8 cellular contexts compared by ENCODE assay signal in the genomic region with DNA sequence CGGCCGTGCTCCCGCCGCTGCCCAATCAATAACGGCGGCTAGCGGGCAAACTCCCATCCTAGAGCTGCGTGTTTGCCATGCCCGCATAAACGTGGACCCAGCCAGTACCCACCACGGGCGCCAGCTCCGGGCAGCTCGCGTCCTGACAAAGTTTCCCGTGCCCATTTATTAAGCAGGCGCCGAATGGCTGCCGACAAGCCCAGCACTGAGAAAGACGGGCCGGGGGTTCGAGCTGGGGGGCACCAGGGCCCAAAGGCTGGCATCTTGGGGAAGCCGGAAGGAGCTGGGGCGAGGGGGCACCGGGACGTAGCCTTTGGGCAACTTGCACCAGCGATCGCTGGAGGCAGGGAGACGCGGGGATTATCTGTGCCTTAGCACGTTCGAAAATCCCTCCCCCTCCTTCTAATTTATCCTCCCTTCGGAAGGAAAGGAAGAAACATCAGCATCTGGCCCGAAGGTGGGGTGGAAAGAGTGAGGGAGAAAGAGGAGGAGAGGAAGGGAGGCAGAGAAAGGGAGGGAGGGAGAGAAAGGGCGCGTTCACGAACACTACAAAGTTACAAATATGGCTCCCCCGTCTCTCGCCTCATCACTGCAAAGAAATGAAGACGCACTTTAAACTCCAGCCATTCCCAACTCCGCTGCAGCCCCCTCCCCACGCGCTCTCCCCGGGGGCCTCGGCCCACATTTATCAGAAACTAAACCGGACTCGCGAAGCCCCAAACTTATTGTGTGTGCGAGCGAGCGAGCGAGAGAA. TPM values are rescaled to one million over a fixed set of nuclear protein-coding genes. Genes with fewer than 3 reads are reported as not detected.
DNase-seq lines count a peak whose midpoint lies in the region; ATAC-seq and TF ChIP-seq lines count a peak whose summit lies in the region.

No MANE protein-coding gene starts in this region.

- peaks cover 80% of the 10 kb centered on the region for H3K79me2 ChIP-seq in MM.1S (ENCODE audit: low read length)

- H3K36me3 Mint-ChIP-seq in activated B cell treated with CpG ODN at 0.5 μM for 24 hours (ENCODE audit: low read depth), result peaks cover 29% of the 10 kb centered on the region

- ATAC-seq in activated B cell treated with CpG ODN at 0.5 μM for 24 hours (ENCODE audit: low read depth), result no peak
- no peak for ATAC-seq in HG02571 (IDR thresholded peaks at IDR 0.05; ENCODE audit: unreplicated experiment)

- WGBS in liver, result under 1% methylated on average over 52 of the region's 52 CpGs

- no peaks in the 10 kb centered on the region for H3K9me2 ChIP-seq in MM.1S (replicated peaks; ENCODE audit: insufficient read depth, low read length)

- TF ChIP-seq RAD21 in liver (IDR thresholded peaks at IDR 0.05), result no peak

- POLR2A ChIA-PET in activated B cell treated with CpG ODN at 0.5 μM for 24 hours (lab: Charles Lee), result interaction anchor here (0.6 to 6.6 kb wide), 14 partner anchors 9 to 633 kb away, joined by 3 to 167 read pairs (median 6); a partner anchor contains a TSS

- peaks cover 42% of the 10 kb centered on the region for H3K4me1 Mint-ChIP-seq in activated B cell treated with CpG ODN at 0.5 μM for 24 hours

- DNase-seq in GM12865 (ENCODE audit: low read depth) (peak; percentile 51), MM.1S (peak; percentile 35), activated B cell treated with CpG ODN at 0.5 μM for 24 hours (peak; percentile 49), coronary artery (ENCODE audit: low spot score) (no peak), iPS-NIHi11 (ENCODE audit: low spot score) (no peak)
- peak in 2 of 3 experiments; percentile 22 to 44 for DNase-seq in stimulated activated CD4-positive, alpha-beta T cell treated with anti-CD3 and anti-CD28 coated beads, TNF-alpha, amount 100 ng/mL, for 4 hours (ENCODE audit: low read depth in 3 of 3)

- H3K27me3 Mint-ChIP-seq in activated B cell treated with CpG ODN at 0.5 μM for 24 hours, result no peaks in the 10 kb centered on the region

- peak overlapping the region; percentile 97 for H3K27ac Mint-ChIP-seq in activated B cell treated with CpG ODN at 0.5 μM for 24 hours

- peaks cover 19% of the 10 kb centered on the region for H4K20me1 ChIP-seq in MM.1S (ENCODE audit: insufficient read depth, low read length)

- H3K4me3 Mint-ChIP-seq in activated B cell treated with CpG ODN at 0.5 μM for 24 hours, result peak overlapping the region; percentile 97

- intact Hi-C loops in activated B cell treated with CpG ODN at 0.5 μM for 24 hours (cut with micrococcal nuclease), result loop anchor here (2.0 to 10.0 kb wide), 5 partner anchors 85 to 1705 kb away; a partner anchor contains a TSS

- TF ChIP-seq CTCF in GM12865 (IDR thresholded peaks at IDR 0.05; ENCODE audit: insufficient read depth, low read depth, low read length, missing control alignments) (no peak), MM.1S (IDR thresholded peaks at IDR 0.05; ENCODE audit: low read length) (no peak), activated B cell treated with CpG ODN at 0.5 μM for 24 hours (IDR thresholded peaks at IDR 0.05) (no peak), coronary artery (IDR thresholded peaks at IDR 0.05) (no peak), liver (IDR thresholded peaks at IDR 0.05; ENCODE audit: low read depth, low read length, missing input control) (peak; percentile 7)

- H3K27me3 ChIP-seq in MM.1S (replicated peaks; ENCODE audit: insufficient read depth, low read length) (no peaks in the 10 kb centered on the region), liver (ENCODE audit: control insufficient read depth in 4 of 4, insufficient read depth in 4 of 4, low read length in 3 of 4) (no peaks in the 10 kb centered on the region)

- peak overlapping the region; percentile 86 for H3K27ac ChIP-seq in MM.1S (ENCODE audit: low read length)
- peak overlapping the region; percentile 93 to 94 for H3K27ac ChIP-seq in coronary artery
- peak overlapping the region; percentile 98 to 99 for H3K27ac ChIP-seq in liver (ENCODE audit: low read depth in 1 of 2, low read length in 2 of 2)

- H3K9ac ChIP-seq in MM.1S (ENCODE audit: low read length), result peak overlapping the region; percentile 92
- H3K9ac ChIP-seq in liver (ENCODE audit: low read depth in 1 of 2, low read length in 2 of 2), result peak overlapping the region; percentile 95 to 97

- peak overlapping the region; percentile 63 for H2AFZ ChIP-seq in MM.1S (ENCODE audit: low read length)

- no peaks in the 10 kb centered on the region for H3K9me3 Mint-ChIP-seq in activated B cell treated with CpG ODN at 0.5 μM for 24 hours

- H3F3A ChIP-seq in MM.1S (ENCODE audit: insufficient read depth, low read length), result peaks cover 9% of the 10 kb centered on the region; the same call in 1 of the 2 replicates

- H3K9me3 ChIP-seq in MM.1S (replicated peaks; ENCODE audit: insufficient read depth, low read length) (no peaks in the 10 kb centered on the region), liver (ENCODE audit: control insufficient read depth in 4 of 4, low read length in 3 of 4) (no peaks in the 10 kb centered on the region)

- H3K36me3 ChIP-seq in MM.1S (replicated peaks; ENCODE audit: insufficient read depth, low read length) (peaks cover 6% of the 10 kb centered on the region; the same call in 1 of the 2 replicates), liver (ENCODE audit: control insufficient read depth in 4 of 4, insufficient read depth in 3 of 4, low read depth in 1 of 4, low read length in 3 of 4) (no peaks in the 10 kb centered on the region)

- peaks cover 25% of the 10 kb centered on the region for H3K4me1 ChIP-seq in MM.1S (ENCODE audit: low read length)
- peaks cover 6 to 24% (median 19%) of the 10 kb centered on the region in 4 donors for H3K4me1 ChIP-seq in liver (ENCODE audit: control insufficient read depth in 4 of 4, insufficient read depth in 4 of 4, low read length in 3 of 4)

- H3K4me2 ChIP-seq in MM.1S (ENCODE audit: low read depth, low read length), result peak overlapping the region; percentile 57

- H3K4me3 ChIP-seq in GM12865 (ENCODE audit: low read depth, low read length), result peak overlapping the region; percentile 90
- H3K4me3 ChIP-seq in MM.1S (ENCODE audit: low read length), result peak overlapping the region; percentile 90
- peak overlapping the region; percentile 86 for H3K4me3 ChIP-seq in coronary artery
- peak overlapping the region; percentile 87 to 94 (median 92) for H3K4me3 ChIP-seq in liver (ENCODE audit: low read depth in 1 of 3, low read length in 3 of 3)

- CTCF ChIA-PET in activated B cell treated with CpG ODN at 0.5 μM for 24 hours (lab: Charles Lee), result interaction anchor here (1.4 kb wide), 1 partner anchor 9 kb away, joined by 6 read pairs; no protein-coding TSS in a partner anchor

TF ChIP-seq in liver, 16 proteins besides CTCF, POLR2A, EP300 and RAD21:
- TF ChIP-seq TAF1 (conservative IDR thresholded peaks at IDR 0.05) (no peak), YY1 (IDR thresholded peaks at IDR 0.05) (peak; percentile 83)

RNA-seq across cellular contexts. Expression of a gene that starts 1.1 kb away (rescaled TPM):
- total RNA-seq in activated B cell treated with CpG ODN at 0.5 μM for 24 hours, result 199 and 218 TPM in 2 replicates
- total RNA-seq in liver, result 10 to 100 TPM; 30.5 to 45.8 TPM
- polyA plus RNA-seq in liver, result 10 to 100 TPM; 33.0 to 60.4 TPM

Comparison
In these comparisons a context has a peak if more than half of its experiments do, and no peak if none do; other contexts are left out.
1. DNase-seq: peak in GM12865 (single experiment), MM.1S (single experiment), activated B cell treated with CpG ODN at 0.5 μM for 24 hours (single experiment) and stimulated activated CD4-positive, alpha-beta T cell treated with anti-CD3 and anti-CD28 coated beads, TNF-alpha, amount 100 ng/mL, for 4 hours (2 of 3); none in coronary artery (single experiment) and iPS-NIHi11 (single experiment).
2. Peak in every context shown above with its lines, with median percentiles within 50 percentile points of each other: H3K4me3 ChIP-seq and H3K27ac ChIP-seq.